10 cellular contexts compared by ENCODE assay signal in genomic region chr1:170153417-170153816, GRCh38. TPM values are rescaled to one million over a fixed set of nuclear protein-coding genes. Genes with fewer than 3 reads are reported as not detected.
"Had no signal": no experiment of that assay in that cellular context is flagged by ENCODE, and none has a peak within 500 bp of the region (broad histone marks: within the 10 kb centered on the region; RNA-seq: fewer than 3 reads in every experiment).

No MANE protein-coding gene starts in this region.

- FAIRE-seq: HTR-8/SVneo, K562 had no signal

- DNase-seq: Karpas-422, KBM-7, KG1 had no signal

- ATAC-seq: K562 had no signal

- H3K9ac ChIP-seq: KMS-11 had no signal

- H3K27ac ChIP-seq: HL-60, KMS-11 had no signal

- H3K4me2 ChIP-seq: KMS-11 had no signal

- H3K4me3 ChIP-seq: K562 had no signal

RNA-seq across cellular contexts. Expression of gene NTMT2, which starts 7.7 kb away (rescaled TPM):
- total RNA-seq: HT-29, HT1080, K562 had no signal
- polyA plus RNA-seq: IgD-negative memory B cell, K562 had no signal
